Comparison of ENCODE assay signal across 7 cellular contexts in the genomic region with DNA sequence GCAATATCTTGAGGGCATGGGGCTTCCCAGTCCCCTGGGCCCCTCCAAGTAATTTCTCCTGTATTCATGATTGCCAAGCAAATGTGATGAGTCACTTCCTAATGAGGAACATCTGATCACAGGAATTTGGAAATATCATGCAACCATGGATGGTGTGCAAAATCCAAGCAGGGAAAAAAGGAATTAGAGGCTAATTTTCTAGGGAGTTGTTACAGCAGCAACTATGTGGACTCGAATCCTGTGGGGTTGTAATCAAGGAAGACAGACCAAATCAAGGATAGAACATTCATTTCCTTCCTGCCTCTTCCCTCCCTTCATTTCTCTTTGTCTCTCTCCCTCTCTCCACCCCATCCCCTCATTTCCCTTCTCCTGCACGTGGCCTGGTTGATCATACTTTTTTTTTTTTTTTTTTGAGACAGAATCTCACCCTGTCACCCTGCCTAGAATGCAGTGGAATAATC. TPM values are rescaled to one million over a fixed set of nuclear protein-coding genes. Genes with fewer than 3 reads are reported as not detected.
DNase-seq lines count a peak whose midpoint lies in the region; ATAC-seq, FAIRE-seq and TF ChIP-seq lines count a peak whose summit lies in the region.
"Had no signal": no experiment of that assay in that cellular context is flagged by ENCODE, and none has a peak within 500 bp of the region (broad histone marks: within the 10 kb centered on the region; RNA-seq: fewer than 3 reads in every experiment).

No MANE protein-coding gene starts in this region.

- in situ Hi-C loops in HepG2 (cut with HindIII; ENCODE audit: extremely low pct_ligation_motif_present, low pct_unique_long_range_greater_than_20kb) = no loop called here

- H3K27me3 Mint-ChIP-seq in T-cell = no peaks in the 10 kb centered on the region

- H3K9ac ChIP-seq in HepG2 (ENCODE audit: insufficient read depth, low read depth, low read length) = no peak overlapping the region

- no peak for TF ChIP-seq RAD21 in HepG2 (CRISPR knock-in tag; IDR thresholded peaks at IDR 0.05)

- H3K36me3 Mint-ChIP-seq in T-cell = no peaks in the 10 kb centered on the region

- H3K27ac Mint-ChIP-seq in T-cell = peak overlapping the region; percentile 75 to 90

- H3K27ac ChIP-seq in HepG2 (ENCODE audit: extremely low read length, insufficient read depth, low read length) = no peak overlapping the region

- peak overlapping the region in 1 of 3 donors; percentile 74 for H3K4me3 Mint-ChIP-seq in T-cell

- FAIRE-seq in HepG2 (lab: Jason Lieb, UNC) = no peak

- no peaks in the 10 kb centered on the region for H3K9me3 ChIP-seq in HepG2 (ENCODE audit: low read length)

- WGBS in HepG2 (ENCODE audit: low lambda C conversion rate) = 11% methylated on average over 2 of the region's 2 CpGs

- no peaks in the 10 kb centered on the region for H3K36me3 ChIP-seq in HepG2 (replicated peaks in 1 of 2; ENCODE audit: control insufficient read depth in 1 of 2, insufficient read depth in 2 of 2, low read length in 2 of 2)

- TF ChIP-seq EP300 in HepG2 (IDR thresholded peaks at IDR 0.05; ENCODE audit: low read depth in 2 of 2, low read length in 2 of 2) (no peak), HepG2 (CRISPR knock-in tag; IDR thresholded peaks at IDR 0.05; ENCODE audit: borderline replicate concordance) (no peak)

- H3K27me3 ChIP-seq in HepG2 (ENCODE audit: control insufficient read depth in 1 of 2, insufficient read depth in 2 of 2, low read length in 2 of 2) = no peaks in the 10 kb centered on the region

- no peak for TF ChIP-seq POLR2A in HepG2 (IDR thresholded peaks at IDR 0.05; ENCODE audit: insufficient read depth in 1 of 2, low read depth in 2 of 2, low read length in 2 of 2)

- no peak for TF ChIP-seq CTCF in HepG2 (CRISPR knock-in tag; IDR thresholded peaks at IDR 0.05)

- POLR2A ChIA-PET in T-cell (lab: Charles Lee) = no interaction called here
- POLR2A ChIA-PET in HepG2 (lab: Yijun Ruan, JAX) = no interaction called here

- intact Hi-C loops in HepG2 (cut with micrococcal nuclease; ENCODE audit: unreplicated experiment) = no loop called here

- H3K4me3 ChIP-seq in HepG2 (replicated peaks in 1 of 3; ENCODE audit: insufficient read depth in 1 of 3, low read depth in 2 of 3, low read length in 3 of 3) = no peak overlapping the region

- CTCF ChIA-PET in T-cell (lab: Charles Lee) = interaction anchor here in 1 of 2 donors (0.6 kb wide), 1 partner anchor 29 kb away, joined by 3 read pairs; no protein-coding TSS in a partner anchor
- CTCF ChIA-PET in HepG2 (lab: Yijun Ruan, JAX; ENCODE audit: low intra/inter-chr PET ratio, low total read pairs) = no interaction called here

- H3K9me3 Mint-ChIP-seq in T-cell = no peaks in the 10 kb centered on the region

- no TSS peak for BruUV-seq in HepG2 (replicated peaks; lab: Mats Ljungman, UMichigan)

- H4K20me1 ChIP-seq in HepG2 (ENCODE audit: insufficient read depth, low read length) = no peaks in the 10 kb centered on the region

- no peaks in the 10 kb centered on the region for H3K79me2 ChIP-seq in HepG2 (ENCODE audit: insufficient read depth, low read length)

- peak; percentile 78 for DNase-seq in EH (ENCODE audit: low read depth)
- DNase-seq in T-cell = no peak
- DNase-seq in HepG2 (ENCODE audit: low spot score) = no peak
- no peak for DNase-seq in nucleus accumbens (lab: John Stamatoyannopoulos, UW)
- no peak for DNase-seq in HuH-7 (ENCODE audit: low spot score)
- DNase-seq: NCI-H82 had no signal

- H3K4me1 ChIP-seq in HepG2 (ENCODE audit: insufficient read depth, low read length) = peaks cover 29% of the 10 kb centered on the region

- ATAC-seq in T-cell (replicated peaks in 1 of 4) (no peak), HepG2 (no peak), HG03108 (IDR thresholded peaks at IDR 0.05; ENCODE audit: unreplicated experiment) (no peak)

- H3K4me2 ChIP-seq in HepG2 (ENCODE audit: low read depth, low read length) = no peak overlapping the region

- H2AFZ ChIP-seq in HepG2 (ENCODE audit: low read length) = no peak overlapping the region

- peaks cover 35 to 42% (median 37%) of the 10 kb centered on the region in 3 donors for H3K4me1 Mint-ChIP-seq in T-cell

RNA-seq across cellular contexts. Expression of gene AGFG2, which starts 23.9 kb away (rescaled TPM):
- total RNA-seq in T-cell = 10 to 100 TPM; 26.2 to 54.6 (median 40.2) TPM
- total RNA-seq in HepG2 (2016; rRNA removed; fragmentation: Illumina TruSeq; extraction: Trizol) = 117 and 132 TPM in 2 replicates
- 31.9 and 33.3 TPM in 2 replicates for total RNA-seq in HepG2 (2016; cell fraction: cytosol; rRNA removed; fragmentation: Illumina TruSeq; extraction: Trizol; ENCODE audit: low read depth)
- 111 and 137 TPM in 2 replicates for total RNA-seq in HepG2 (2016; cell fraction: insoluble cytoplasmic fraction; rRNA removed; fragmentation: Illumina TruSeq; extraction: Trizol)
- total RNA-seq in HepG2 (2016; cell fraction: membrane; rRNA removed; fragmentation: Illumina TruSeq; extraction: Trizol) = 66.9 and 73.0 TPM in 2 replicates
- total RNA-seq in HepG2 (2016; cell fraction: nucleus; rRNA removed; fragmentation: Illumina TruSeq; extraction: Trizol) = 58.2 and 67.9 TPM in 2 replicates
- 125 and 127 TPM in 2 replicates for polyA plus RNA-seq in HepG2 (2011; rRNA removed)
- 56.3 and 126 TPM in 2 replicates for polyA plus RNA-seq in HepG2 (2011; cell fraction: cytosol; rRNA removed)
- 211 and 341 TPM in 2 replicates for polyA plus RNA-seq in HepG2 (2011; cell fraction: nucleus; rRNA removed)
- 63.5 and 68.9 TPM in 2 replicates for polyA plus RNA-seq in HepG2 (2012)
- polyA plus RNA-seq in HepG2 (2016; cell fraction: cytosol; fragmentation: Illumina TruSeq; extraction: Trizol; ENCODE audit: low read depth) = 20.7 and 23.5 TPM in 2 replicates
- 136 and 157 TPM in 2 replicates for polyA plus RNA-seq in HepG2 (2016; cell fraction: insoluble cytoplasmic fraction; fragmentation: Illumina TruSeq; extraction: Trizol; ENCODE audit: low read depth)
- 44.8 and 50.5 TPM in 2 replicates for polyA plus RNA-seq in HepG2 (2016; cell fraction: membrane; fragmentation: Illumina TruSeq; extraction: Trizol; ENCODE audit: low read depth)
- polyA plus RNA-seq in HepG2 (2016; cell fraction: nucleus; fragmentation: Illumina TruSeq; extraction: Trizol; ENCODE audit: insufficient read depth, low read depth) = 131 TPM in 2 replicates
- 24.8 and 334 TPM in 2 replicates for polyA minus RNA-seq in HepG2 (2011; rRNA and poly(A)+ RNA removed; ENCODE audit: low replicate concordance)
- polyA minus RNA-seq in HepG2 (2011; cell fraction: cytosol; rRNA and poly(A)+ RNA removed) = 131 and 176 TPM in 2 replicates
- 107 and 124 TPM in 2 replicates for polyA minus RNA-seq in HepG2 (2011; cell fraction: nucleus; rRNA and poly(A)+ RNA removed)

RNA-seq across cellular contexts. Expression of gene NYAP1, which starts 31.4 kb away (rescaled TPM):
- 1 to 10 TPM in 2 of 5 donors, under 1 TPM in 3; 0.50 to 1.4 (median 0.99) TPM for total RNA-seq in T-cell
- 0.15 TPM in 2 replicates for total RNA-seq in HepG2 (2016; rRNA removed; fragmentation: Illumina TruSeq; extraction: Trizol)
- total RNA-seq in HepG2 (2016; cell fraction: cytosol; rRNA removed; fragmentation: Illumina TruSeq; extraction: Trizol; ENCODE audit: low read depth) = not detected in 2 replicates
- 0.09 and 0.26 TPM in 2 replicates for total RNA-seq in HepG2 (2016; cell fraction: insoluble cytoplasmic fraction; rRNA removed; fragmentation: Illumina TruSeq; extraction: Trizol)
- total RNA-seq in HepG2 (2016; cell fraction: membrane; rRNA removed; fragmentation: Illumina TruSeq; extraction: Trizol) = 0.55 TPM in 1 of 2 replicates, not detected in the other
- 0.09 and 0.22 TPM in 2 replicates for total RNA-seq in HepG2 (2016; cell fraction: nucleus; rRNA removed; fragmentation: Illumina TruSeq; extraction: Trizol)
- 0.46 and 0.76 TPM in 2 replicates for polyA plus RNA-seq in HepG2 (2011; rRNA removed)
- polyA plus RNA-seq in HepG2 (2011; cell fraction: cytosol; rRNA removed) = 0.44 and 0.70 TPM in 2 replicates
- polyA plus RNA-seq in HepG2 (2011; cell fraction: nucleus; rRNA removed) = 2.4 and 2.9 TPM in 2 replicates
- polyA plus RNA-seq in HepG2 (2012) = 0.60 and 0.88 TPM in 2 replicates
- 0.07 and 0.09 TPM in 2 replicates for polyA plus RNA-seq in HepG2 (2016; cell fraction: cytosol; fragmentation: Illumina TruSeq; extraction: Trizol; ENCODE audit: low read depth)
- polyA plus RNA-seq in HepG2 (2016; cell fraction: insoluble cytoplasmic fraction; fragmentation: Illumina TruSeq; extraction: Trizol; ENCODE audit: low read depth) = 0.08 TPM in 1 of 2 replicates, not detected in the other
- 0.07 TPM in 1 of 2 replicates, not detected in the other for polyA plus RNA-seq in HepG2 (2016; cell fraction: membrane; fragmentation: Illumina TruSeq; extraction: Trizol; ENCODE audit: low read depth)
- 0.77 and 0.83 TPM in 2 replicates for polyA plus RNA-seq in HepG2 (2016; cell fraction: nucleus; fragmentation: Illumina TruSeq; extraction: Trizol; ENCODE audit: insufficient read depth, low read depth)
- 0.62 TPM in 1 of 2 replicates, not detected in the other for polyA minus RNA-seq in HepG2 (2011; rRNA and poly(A)+ RNA removed; ENCODE audit: low replicate concordance)
- polyA minus RNA-seq in HepG2 (2011; cell fraction: cytosol; rRNA and poly(A)+ RNA removed) = 0.53 and 0.99 TPM in 2 replicates
- 0.62 and 0.64 TPM in 2 replicates for polyA minus RNA-seq in HepG2 (2011; cell fraction: nucleus; rRNA and poly(A)+ RNA removed)

RNA-seq across cellular contexts. Expression of gene TSC22D4, which starts 36.1 kb away (rescaled TPM):
- total RNA-seq in T-cell (100 to 1,000 TPM in 4 of 5 donors, 10 to 100 TPM in 1; 85.2 to 160 (median 148) TPM), HepG2 (2016; rRNA removed; fragmentation: Illumina TruSeq; extraction: Trizol) (6.3 and 7.7 TPM in 2 replicates)
- 2.6 and 2.9 TPM in 2 replicates for total RNA-seq in HepG2 (2016; cell fraction: cytosol; rRNA removed; fragmentation: Illumina TruSeq; extraction: Trizol; ENCODE audit: low read depth)
- total RNA-seq in HepG2 (2016; cell fraction: insoluble cytoplasmic fraction; rRNA removed; fragmentation: Illumina TruSeq; extraction: Trizol) = 5.6 and 7.4 TPM in 2 replicates
- total RNA-seq in HepG2 (2016; cell fraction: membrane; rRNA removed; fragmentation: Illumina TruSeq; extraction: Trizol) = 4.7 and 8.1 TPM in 2 replicates
- 4.4 and 5.5 TPM in 2 replicates for total RNA-seq in HepG2 (2016; cell fraction: nucleus; rRNA removed; fragmentation: Illumina TruSeq; extraction: Trizol)
- 8.7 and 10.1 TPM in 2 replicates for polyA plus RNA-seq in HepG2 (2011; rRNA removed)
- 6.5 and 10.9 TPM in 2 replicates for polyA plus RNA-seq in HepG2 (2011; cell fraction: cytosol; rRNA removed)
- polyA plus RNA-seq in HepG2 (2011; cell fraction: nucleus; rRNA removed) = 17.7 and 20.7 TPM in 2 replicates
- polyA plus RNA-seq in HepG2 (2012) = 6.9 and 11.5 TPM in 2 replicates
- 2.7 and 4.0 TPM in 2 replicates for polyA plus RNA-seq in HepG2 (2016; cell fraction: cytosol; fragmentation: Illumina TruSeq; extraction: Trizol; ENCODE audit: low read depth)
- polyA plus RNA-seq in HepG2 (2016; cell fraction: insoluble cytoplasmic fraction; fragmentation: Illumina TruSeq; extraction: Trizol; ENCODE audit: low read depth) = 10.1 and 11.1 TPM in 2 replicates
- polyA plus RNA-seq in HepG2 (2016; cell fraction: membrane; fragmentation: Illumina TruSeq; extraction: Trizol; ENCODE audit: low read depth) = 6.2 and 8.1 TPM in 2 replicates
- polyA plus RNA-seq in HepG2 (2016; cell fraction: nucleus; fragmentation: Illumina TruSeq; extraction: Trizol; ENCODE audit: insufficient read depth, low read depth) = 13.1 and 14.8 TPM in 2 replicates
- 9.9 and 13.8 TPM in 2 replicates for polyA minus RNA-seq in HepG2 (2011; rRNA and poly(A)+ RNA removed; ENCODE audit: low replicate concordance)
- polyA minus RNA-seq in HepG2 (2011; cell fraction: cytosol; rRNA and poly(A)+ RNA removed) = 7.0 and 9.1 TPM in 2 replicates
- 3.0 and 4.5 TPM in 2 replicates for polyA minus RNA-seq in HepG2 (2011; cell fraction: nucleus; rRNA and poly(A)+ RNA removed)

RNA-seq across cellular contexts. Expression of gene SPACDR, which starts 51.0 kb away (rescaled TPM):
- 1 to 10 TPM; 1.3 to 4.0 (median 3.3) TPM for total RNA-seq in T-cell
- total RNA-seq in HepG2 (2016; rRNA removed; fragmentation: Illumina TruSeq; extraction: Trizol) = not detected in 2 replicates
- not detected in 2 replicates for total RNA-seq in HepG2 (2016; cell fraction: cytosol; rRNA removed; fragmentation: Illumina TruSeq; extraction: Trizol; ENCODE audit: low read depth)
- 0.15 TPM in 1 of 2 replicates, not detected in the other for total RNA-seq in HepG2 (2016; cell fraction: insoluble cytoplasmic fraction; rRNA removed; fragmentation: Illumina TruSeq; extraction: Trizol)
- total RNA-seq in HepG2 (2016; cell fraction: membrane; rRNA removed; fragmentation: Illumina TruSeq; extraction: Trizol) = not detected in 2 replicates
- total RNA-seq in HepG2 (2016; cell fraction: nucleus; rRNA removed; fragmentation: Illumina TruSeq; extraction: Trizol) = not detected in 2 replicates
- 0.24 and 0.41 TPM in 2 replicates for polyA plus RNA-seq in HepG2 (2011; rRNA removed)
- polyA plus RNA-seq in HepG2 (2011; cell fraction: cytosol; rRNA removed) = 0.16 TPM in 1 of 2 replicates, not detected in the other
- 0.55 and 0.99 TPM in 2 replicates for polyA plus RNA-seq in HepG2 (2011; cell fraction: nucleus; rRNA removed)
- 0.20 TPM in 1 of 2 replicates, not detected in the other for polyA plus RNA-seq in HepG2 (2012)
- polyA plus RNA-seq in HepG2 (2016; cell fraction: cytosol; fragmentation: Illumina TruSeq; extraction: Trizol; ENCODE audit: low read depth) = not detected in 2 replicates
- not detected in 2 replicates for polyA plus RNA-seq in HepG2 (2016; cell fraction: insoluble cytoplasmic fraction; fragmentation: Illumina TruSeq; extraction: Trizol; ENCODE audit: low read depth)
- 0.26 TPM in 1 of 2 replicates, not detected in the other for polyA plus RNA-seq in HepG2 (2016; cell fraction: membrane; fragmentation: Illumina TruSeq; extraction: Trizol; ENCODE audit: low read depth)
- not detected in 2 replicates for polyA plus RNA-seq in HepG2 (2016; cell fraction: nucleus; fragmentation: Illumina TruSeq; extraction: Trizol; ENCODE audit: insufficient read depth, low read depth)
- polyA minus RNA-seq in HepG2 (2011; rRNA and poly(A)+ RNA removed; ENCODE audit: low replicate concordance) = 0.14 and 0.65 TPM in 2 replicates
- not detected in 2 replicates for polyA minus RNA-seq in HepG2 (2011; cell fraction: cytosol; rRNA and poly(A)+ RNA removed)
- not detected in 2 replicates for polyA minus RNA-seq in HepG2 (2011; cell fraction: nucleus; rRNA and poly(A)+ RNA removed)

RNA-seq across cellular contexts. Expression of gene SAP25, which starts 58.6 kb away (rescaled TPM):
- total RNA-seq in T-cell (100 to 1,000 TPM in 3 of 5 donors, 10 to 100 TPM in 2; 61.2 to 129 (median 107) TPM), HepG2 (2016; rRNA removed; fragmentation: Illumina TruSeq; extraction: Trizol) (0.15 TPM in 1 of 2 replicates, not detected in the other)
- not detected in 2 replicates for total RNA-seq in HepG2 (2016; cell fraction: cytosol; rRNA removed; fragmentation: Illumina TruSeq; extraction: Trizol; ENCODE audit: low read depth)
- total RNA-seq in HepG2 (2016; cell fraction: insoluble cytoplasmic fraction; rRNA removed; fragmentation: Illumina TruSeq; extraction: Trizol) = not detected in 2 replicates
- not detected in 2 replicates for total RNA-seq in HepG2 (2016; cell fraction: membrane; rRNA removed; fragmentation: Illumina TruSeq; extraction: Trizol)
- not detected in 2 replicates for total RNA-seq in HepG2 (2016; cell fraction: nucleus; rRNA removed; fragmentation: Illumina TruSeq; extraction: Trizol)
- polyA plus RNA-seq in HepG2 (2011; rRNA removed) = 0.20 TPM in 2 replicates
- polyA plus RNA-seq in HepG2 (2011; cell fraction: cytosol; rRNA removed) = 0.13 TPM in 1 of 2 replicates, not detected in the other
- 2.5 and 2.6 TPM in 2 replicates for polyA plus RNA-seq in HepG2 (2011; cell fraction: nucleus; rRNA removed)
- polyA plus RNA-seq in HepG2 (2012) = 0.70 and 1.9 TPM in 2 replicates
- 0.32 and 0.41 TPM in 2 replicates for polyA plus RNA-seq in HepG2 (2016; cell fraction: cytosol; fragmentation: Illumina TruSeq; extraction: Trizol; ENCODE audit: low read depth)
- not detected in 2 replicates for polyA plus RNA-seq in HepG2 (2016; cell fraction: insoluble cytoplasmic fraction; fragmentation: Illumina TruSeq; extraction: Trizol; ENCODE audit: low read depth)
- polyA plus RNA-seq in HepG2 (2016; cell fraction: membrane; fragmentation: Illumina TruSeq; extraction: Trizol; ENCODE audit: low read depth) = not detected in 2 replicates
- not detected in 2 replicates for polyA plus RNA-seq in HepG2 (2016; cell fraction: nucleus; fragmentation: Illumina TruSeq; extraction: Trizol; ENCODE audit: insufficient read depth, low read depth)
- not detected in 2 replicates for polyA minus RNA-seq in HepG2 (2011; rRNA and poly(A)+ RNA removed; ENCODE audit: low replicate concordance)
- not detected in 2 replicates for polyA minus RNA-seq in HepG2 (2011; cell fraction: cytosol; rRNA and poly(A)+ RNA removed)
- polyA minus RNA-seq in HepG2 (2011; cell fraction: nucleus; rRNA and poly(A)+ RNA removed) = not detected in 2 replicates

Comparison
In these comparisons a context has a peak if more than half of its experiments do, and no peak if none do; other contexts are left out.
1. RNA of gene TSC22D4, which starts 36.1 kb away (total RNA-seq): 85.2 to 160 TPM in T-cell; 2.6 to 8.1 TPM in HepG2; every median in the first group is over 4 times any median in the second.